23 cellular contexts compared by ENCODE assay signal in genomic region chr7:70303309-70303708, GRCh38.
DNase-seq lines count a peak whose midpoint lies in the region; ATAC-seq and TF ChIP-seq lines count a peak whose summit lies in the region.
"Had no signal": no experiment of that assay in that cellular context is flagged by ENCODE, and none has a peak within 500 bp of the region (broad histone marks: within the 10 kb centered on the region; RNA-seq: fewer than 3 reads in every experiment).

No MANE protein-coding gene starts in this region.

- H3K36me3 ChIP-seq in KMS-11 (ENCODE audit: insufficient read depth) = no peaks in the 10 kb centered on the region
- H3K36me3 ChIP-seq in Karpas-422 (ENCODE audit: insufficient read depth, low read length) = no peaks in the 10 kb centered on the region

- H3K9ac ChIP-seq in KMS-11 (no peak overlapping the region), Karpas-422 (ENCODE audit: low read length) (no peak overlapping the region)

- intact Hi-C loops in lower leg skin (cut with DNase I; ENCODE audit: low total_unique reads) = no loop called here

- TF ChIP-seq CTCF in GM13976 (IDR thresholded peaks at IDR 0.05; ENCODE audit: borderline replicate concordance, control extremely low read depth, extremely low read depth, insufficient read depth, missing control alignments) (no peak), KMS-11 (conservative IDR thresholded peaks at IDR 0.05; ENCODE audit: low read depth, low read length) (no peak), lower leg skin (IDR thresholded peaks at IDR 0.05) (no peak)

- peaks cover 67% of the 10 kb centered on the region for H3K4me1 ChIP-seq in KMS-11 (ENCODE audit: low read depth, poor library complexity, severe bottlenecking)
- peaks cover 9% of the 10 kb centered on the region for H3K4me1 ChIP-seq in Karpas-422 (ENCODE audit: low read length)

- no peaks in the 10 kb centered on the region for H3K9me3 ChIP-seq in Karpas-422 (ENCODE audit: low read length)

- no peak for TF ChIP-seq POLR2A in lower leg skin (IDR thresholded peaks at IDR 0.05)

- H2AFZ ChIP-seq in KMS-11 (ENCODE audit: low read depth) = no peak overlapping the region
- H2AFZ ChIP-seq in Karpas-422 (ENCODE audit: low read length) = no peak overlapping the region

- WGBS in lower leg skin, 2 donors = 97 to 98% methylated on average over 7 of the region's 7 CpGs

- H3K27ac ChIP-seq in KMS-11 = no peak overlapping the region; the same call in 1 of the 2 replicates
- no peak overlapping the region for H3K27ac ChIP-seq in Karpas-422 (ENCODE audit: low read length)
- H3K27ac ChIP-seq: 22Rv1, HL-60 had no signal

- no peak overlapping the region for H3K4me3 ChIP-seq in KMS-11 (IDR thresholded peaks at IDR 0.05; ENCODE audit: insufficient read depth, low read depth, low read length)
- no peak overlapping the region for H3K4me3 ChIP-seq in lower leg skin (ENCODE audit: low read depth, poor library complexity, severe bottlenecking)
- no peak overlapping the region for H3K4me3 ChIP-seq in Karpas-422 (ENCODE audit: low read length)

- ATAC-seq in GM21390 (IDR thresholded peaks at IDR 0.05; ENCODE audit: unreplicated experiment) = no peak
- ATAC-seq: PC-3, SK-N-SH treated with all-trans-retinoic acid at 6 μM for 48 hours had no signal

- DNase-seq in NCI-H82 (lab: John Stamatoyannopoulos, UW) (peak; percentile 16), NCI-H82 treated with DMSO at 0.1 percent for 48 hours (lab: John Stamatoyannopoulos, UW; ENCODE audit: unreplicated experiment) (no peak), GM13976 (ENCODE audit: low spot score) (peak; percentile 21), foreskin melanocyte (peak; percentile 39), lower leg skin (ENCODE audit: low spot score in 2 of 2) (no peak), Karpas-422 (no peak)
- DNase-seq: AML-193, DMS79 treated with DMSO at 0.1 percent for 48 hours, H7, Kasumi-1, NCI-H1105 treated with DMSO at 0.1 percent for 48 hours, NCI-H1694 treated with DMSO at 0.1 percent for 48 hours, NCI-H2107, NCI-H510A treated with DMSO at 0.1 percent for 48 hours, NCI-H774, PC-3, RPMI8226, SIG-M5 had no signal

- H3K9me2 ChIP-seq in Karpas-422 (replicated peaks; ENCODE audit: insufficient read depth, low read length) = no peaks in the 10 kb centered on the region

- in situ Hi-C loops in GM13976 (cut with MboI; ENCODE audit: low sequenced_read_pairs, unreplicated experiment) = no loop called here

- H3K4me2 ChIP-seq in KMS-11 (peak overlapping the region; percentile 24), Karpas-422 (ENCODE audit: low read depth, low read length, poor library complexity, severe bottlenecking) (no peak overlapping the region)

- no peaks in the 10 kb centered on the region for H3K27me3 ChIP-seq in KMS-11 (ENCODE audit: insufficient read depth, low read depth)
- H3K27me3 ChIP-seq in Karpas-422 (ENCODE audit: low read length) = no peaks in the 10 kb centered on the region

- H3K79me2 ChIP-seq in KMS-11 (ENCODE audit: insufficient read depth, low read depth) (no peaks in the 10 kb centered on the region), Karpas-422 (ENCODE audit: low read length) (no peaks in the 10 kb centered on the region)

- H4K20me1 ChIP-seq in KMS-11 (ENCODE audit: insufficient read depth) (no peaks in the 10 kb centered on the region), Karpas-422 (ENCODE audit: insufficient read depth, low read depth, low read length) (no peaks in the 10 kb centered on the region)

Comparison
In these comparisons a context has a peak if more than half of its experiments do, and no peak if none do; other contexts are left out.
1. DNase-seq: peak in NCI-H82 (single experiment), GM13976 (single experiment) and foreskin melanocyte (single experiment); none in NCI-H82 treated with DMSO at 0.1 percent for 48 hours (single experiment), lower leg skin (0 of 2) and Karpas-422 (single experiment).